8 cellular contexts compared by ENCODE assay signal in genomic region chrX:107119281-107119680, GRCh38. TPM values are rescaled to one million over a fixed set of nuclear protein-coding genes. Genes with fewer than 3 reads are reported as not detected.
DNase-seq lines count a peak whose midpoint lies in the region; ATAC-seq and TF ChIP-seq lines count a peak whose summit lies in the region.

No MANE protein-coding gene starts in this region.

- peak overlapping the region; percentile 98 for H3K27ac Mint-ChIP-seq in activated CD4-positive, alpha-beta T cell treated with anti-CD3 and anti-CD28 coated beads for 36 hours
- peak overlapping the region; percentile 96 for H3K27ac Mint-ChIP-seq in activated B cell treated with CpG ODN at 0.5 μM for 24 hours
- H3K27ac Mint-ChIP-seq in stimulated activated effector memory CD8-positive, alpha-beta T cell treated with anti-CD3 and anti-CD28 coated beads, Interleukin-12 subunit alpha, Interleukin-12 subunit beta, amount 100 ng/mL, for 72 hours: peak overlapping the region; percentile 96

- no peak for DNase-seq in activated CD4-positive, alpha-beta T cell treated with anti-CD3 and anti-CD28 coated beads for 36 hours
- no peak for DNase-seq in activated CD4-positive, alpha-beta T cell treated with anti-CD3 and anti-CD28 coated beads, Interleukin-2, amount 50 U/mL, for 48 hours
- no peak for DNase-seq in activated B cell treated with CpG ODN at 0.5 μM for 24 hours
- peak; percentile 5 for DNase-seq in fibroblast of mammary gland (ENCODE audit: low read depth)
- DNase-seq in stimulated activated effector memory CD8-positive, alpha-beta T cell treated with anti-CD3 and anti-CD28 coated beads, Interleukin-12 subunit alpha, Interleukin-12 subunit beta, amount 100 ng/mL, for 72 hours (ENCODE audit: low spot score in 2 of 2): no peak
- no peak for DNase-seq in NCI-H2171 treated with DMSO at 0.1 percent for 48 hours (lab: John Stamatoyannopoulos, UW)
- no peak for DNase-seq in stimulated activated naive CD4-positive, alpha-beta T cell (lab: John Stamatoyannopoulos, UW)
- no peak for DNase-seq in islet precursor cell

- H3K27me3 Mint-ChIP-seq in activated CD4-positive, alpha-beta T cell treated with anti-CD3 and anti-CD28 coated beads for 36 hours: no peaks in the 10 kb centered on the region
- H3K27me3 Mint-ChIP-seq in activated B cell treated with CpG ODN at 0.5 μM for 24 hours: no peaks in the 10 kb centered on the region

- peak overlapping the region; percentile 99 for H3K4me3 Mint-ChIP-seq in activated CD4-positive, alpha-beta T cell treated with anti-CD3 and anti-CD28 coated beads for 36 hours
- peak overlapping the region; percentile 100 for H3K4me3 Mint-ChIP-seq in activated B cell treated with CpG ODN at 0.5 μM for 24 hours
- H3K4me3 Mint-ChIP-seq in stimulated activated effector memory CD8-positive, alpha-beta T cell treated with anti-CD3 and anti-CD28 coated beads, Interleukin-12 subunit alpha, Interleukin-12 subunit beta, amount 100 ng/mL, for 72 hours: peak overlapping the region; percentile 95

- CTCF ChIA-PET in activated CD4-positive, alpha-beta T cell treated with anti-CD3 and anti-CD28 coated beads for 36 hours (lab: Charles Lee): no interaction called here
- CTCF ChIA-PET in activated B cell treated with CpG ODN at 0.5 μM for 24 hours (lab: Charles Lee): no interaction called here

- H3K4me1 Mint-ChIP-seq in activated CD4-positive, alpha-beta T cell treated with anti-CD3 and anti-CD28 coated beads for 36 hours: peaks cover 21% of the 10 kb centered on the region
- H3K4me1 Mint-ChIP-seq in activated B cell treated with CpG ODN at 0.5 μM for 24 hours: peaks cover 21% of the 10 kb centered on the region
- peaks cover 24% of the 10 kb centered on the region for H3K4me1 Mint-ChIP-seq in stimulated activated effector memory CD8-positive, alpha-beta T cell treated with anti-CD3 and anti-CD28 coated beads, Interleukin-12 subunit alpha, Interleukin-12 subunit beta, amount 100 ng/mL, for 72 hours

- no peak for ATAC-seq in activated CD4-positive, alpha-beta T cell treated with anti-CD3 and anti-CD28 coated beads for 36 hours
- ATAC-seq in activated B cell treated with CpG ODN at 0.5 μM for 24 hours (ENCODE audit: low read depth): no peak
- no peak for ATAC-seq in stimulated activated effector memory CD8-positive, alpha-beta T cell treated with anti-CD3 and anti-CD28 coated beads, Interleukin-12 subunit alpha, Interleukin-12 subunit beta, amount 100 ng/mL, for 72 hours

- no peaks in the 10 kb centered on the region for H3K9me3 Mint-ChIP-seq in activated CD4-positive, alpha-beta T cell treated with anti-CD3 and anti-CD28 coated beads for 36 hours (ENCODE audit: low read depth)
- no peaks in the 10 kb centered on the region for H3K9me3 Mint-ChIP-seq in activated B cell treated with CpG ODN at 0.5 μM for 24 hours
- no peaks in the 10 kb centered on the region for H3K9me3 Mint-ChIP-seq in stimulated activated effector memory CD8-positive, alpha-beta T cell treated with anti-CD3 and anti-CD28 coated beads, Interleukin-12 subunit alpha, Interleukin-12 subunit beta, amount 100 ng/mL, for 72 hours

- TF ChIP-seq CTCF in activated B cell treated with CpG ODN at 0.5 μM for 24 hours (IDR thresholded peaks at IDR 0.05) (no peak), fibroblast of mammary gland (conservative IDR thresholded peaks at IDR 0.05; ENCODE audit: control insufficient read depth, insufficient read depth, low read depth, low read length) (no peak)

- no peak overlapping the region for H3K4me3 ChIP-seq in fibroblast of mammary gland (ENCODE audit: control insufficient read depth, low read depth, low read length)

- peaks cover 26% of the 10 kb centered on the region for H3K36me3 Mint-ChIP-seq in activated CD4-positive, alpha-beta T cell treated with anti-CD3 and anti-CD28 coated beads for 36 hours (ENCODE audit: low read depth)
- H3K36me3 Mint-ChIP-seq in activated B cell treated with CpG ODN at 0.5 μM for 24 hours (ENCODE audit: low read depth): peaks cover 26% of the 10 kb centered on the region
- H3K36me3 Mint-ChIP-seq in stimulated activated effector memory CD8-positive, alpha-beta T cell treated with anti-CD3 and anti-CD28 coated beads, Interleukin-12 subunit alpha, Interleukin-12 subunit beta, amount 100 ng/mL, for 72 hours: peaks cover 20% of the 10 kb centered on the region

- POLR2A ChIA-PET in activated CD4-positive, alpha-beta T cell treated with anti-CD3 and anti-CD28 coated beads for 36 hours (lab: Charles Lee): no interaction called here
- POLR2A ChIA-PET in activated B cell treated with CpG ODN at 0.5 μM for 24 hours (lab: Charles Lee): interaction anchor here (0.7 kb wide), 1 partner anchor 972 kb away, joined by 3 read pairs; the partner anchor contains the start of gene PSMD10

- intact Hi-C loops in activated CD4-positive, alpha-beta T cell treated with anti-CD3 and anti-CD28 coated beads for 36 hours (cut with DNase I, micrococcal nuclease): loop anchor here (2.0 to 5.0 kb wide), 6 partner anchors 88 to 972 kb away; partner anchors contain the start of genes DNAAF6 (in 2 of the 2), NUP62CL (in 2 of the 2), ATG4A (in 1 of the 2) and NCBP2L (in 1 of the 2)
- intact Hi-C loops in activated B cell treated with CpG ODN at 0.5 μM for 24 hours (cut with micrococcal nuclease): loop anchor here (2.0 to 5.0 kb wide), 2 partner anchors 88 to 658 kb away; partner anchors contain the start of genes DNAAF6, NCBP2L, NUP62CL and TSC22D3

RNA-seq across cellular contexts. Expression of gene RBM41, which starts 0.7 kb away (rescaled TPM):
- total RNA-seq in activated CD4-positive, alpha-beta T cell treated with anti-CD3 and anti-CD28 coated beads for 36 hours: 10 to 100 TPM; 12.0 to 12.2 TPM
- total RNA-seq in activated B cell treated with CpG ODN at 0.5 μM for 24 hours: 16.5 and 18.5 TPM in 2 replicates
